ENCODE assay signal across 33 cellular contexts in genomic region chr11:8004008-8004407, GRCh38. TPM values are rescaled to one million over a fixed set of nuclear protein-coding genes. Genes with fewer than 3 reads are reported as not detected.
"Had no signal": no experiment of that assay in that cellular context is flagged by ENCODE, and none has a peak within 500 bp of the region (broad histone marks: within the 10 kb centered on the region; RNA-seq: fewer than 3 reads in every experiment).

No MANE protein-coding gene starts in this region.

- H3K4me3 ChIP-seq: ascending aorta, coronary artery, dorsolateral prefrontal cortex, esophagus squamous epithelium, gastroesophageal sphincter, heart right ventricle had no signal

- H3K27ac Mint-ChIP-seq: activated B cell treated with CpG ODN at 0.5 μM for 24 hours; activated CD4-positive, alpha-beta memory T cell treated with anti-CD3 and anti-CD28 coated beads, Interleukin-2, amount 10 ng/mL, durations not matched to agents 7 days and 5 days; activated naive CD4-positive, alpha-beta T cell treated with anti-CD3 and anti-CD28 coated beads, Interleukin-2, amount 10 ng/mL, durations not matched to agents 7 days and 5 days; activated naive CD8-positive, alpha-beta T cell treated with anti-CD3 and anti-CD28 coated beads, Interleukin-2, amount 10 ng/mL, durations not matched to agents 7 days and 5 days; activated T-helper 1 cell treated with anti-CD3 and anti-CD28 coated beads, Interleukin-12 subunit alpha, Interleukin-12 subunit beta, Interleukin-2, Interleukin-4 antibody, amounts not matched to agents 30 ng/mL and 10 ng/mL and 1 ng/mL, durations not matched to agents 14 hours and 24 hours and 36 hours; dendritic cell treated with granulocyte-macrophage colony-stimulating factor and Interleukin-4, amounts not matched to agents 40 ng/mL and 50 ng/mL, for 4 days; effector memory CD8-positive, alpha-beta T cell; T-cell; T-helper 1 cell treated with Interleukin-12 subunit alpha and Interleukin-12 subunit beta and Interleukin-4 antibody, amounts not matched to agents 30 μg/mL and 1 μg/mL, for 36 hours; T-helper 2 cell treated with Interferon-gamma antibody and Interleukin-4, amounts not matched to agents 5 μg/mL and 100 μg/mL, for 36 hours had no signal

- H3K27ac ChIP-seq: ascending aorta, coronary artery, esophagus squamous epithelium, gastroesophageal sphincter, heart right ventricle, WERI-Rb-1 had no signal

- H3K27me3 Mint-ChIP-seq: activated CD4-positive, alpha-beta T cell treated with anti-CD3 and anti-CD28 coated beads, Interleukin-2, amount 10 ng/mL, durations not matched to agents 24 days and 14 days; central memory CD8-positive, alpha-beta T cell had no signal

- H3K4me1 Mint-ChIP-seq: activated B cell treated with CpG ODN at 0.5 μM for 24 hours; activated CD4-positive, alpha-beta memory T cell treated with anti-CD3 and anti-CD28 coated beads, Interleukin-2, amount 10 ng/mL, durations not matched to agents 7 days and 5 days; activated CD4-positive, alpha-beta T cell treated with anti-CD3 and anti-CD28 coated beads, Interleukin-2, amount 10 ng/mL, durations not matched to agents 24 days and 14 days; activated naive CD4-positive, alpha-beta T cell treated with anti-CD3 and anti-CD28 coated beads, Interleukin-2, amount 10 ng/mL, durations not matched to agents 7 days and 5 days; activated naive CD8-positive, alpha-beta T cell treated with anti-CD3 and anti-CD28 coated beads, Interleukin-2, amount 10 ng/mL, durations not matched to agents 7 days and 5 days; brain; central memory CD8-positive, alpha-beta T cell; T-cell had no signal

- H3K9me3 ChIP-seq: ascending aorta, esophagus squamous epithelium, gastroesophageal sphincter, heart right ventricle had no signal

- ATAC-seq: activated CD4-positive, CD25-positive, alpha-beta regulatory T cell treated with anti-CD3 and anti-CD28 coated beads, Interleukin-2, amount 50 U/mL, for 24 hours; activated naive CD4-positive, alpha-beta T cell treated with anti-CD3 and anti-CD28 coated beads, Interleukin-2, amount 50 U/mL, for 72 hours; effector memory CD8-positive, alpha-beta T cell; gastroesophageal sphincter; heart right ventricle; T-cell had no signal

- DNase-seq: activated B cell treated with CpG ODN at 0.5 μM for 24 hours; activated CD4-positive, alpha-beta memory T cell treated with anti-CD3 and anti-CD28 coated beads, Interleukin-2, amount 10 ng/mL, durations not matched to agents 7 days and 5 days; activated CD4-positive, alpha-beta T cell treated with anti-CD3 and anti-CD28 coated beads, Interleukin-2, amount 10 ng/mL, durations not matched to agents 24 days and 14 days; activated gamma-delta T cell; activated naive CD4-positive, alpha-beta T cell; activated naive CD4-positive, alpha-beta T cell treated with anti-CD3 and anti-CD28 coated beads, Interleukin-2, amount 10 ng/mL, durations not matched to agents 7 days and 5 days; activated naive CD8-positive, alpha-beta T cell treated with anti-CD3 and anti-CD28 coated beads, Interleukin-2, amount 10 ng/mL, durations not matched to agents 7 days and 5 days; activated T-cell treated with anti-CD3 and anti-CD28 coated beads, Interleukin-2, amount 50 U/mL, for 1 hour; activated T-cell treated with anti-CD3 and anti-CD28 coated beads, Interleukin-2, amount 50 U/mL, for 48 hours; dorsolateral prefrontal cortex; effector CD4-positive, alpha-beta T cell; effector memory CD8-positive, alpha-beta T cell; erythroblast; esophagus squamous epithelium; foreskin melanocyte; heart right ventricle; SW 1271; T-cell; T1000; WERI-Rb-1 had no signal

- H3K9me3 Mint-ChIP-seq: activated B cell treated with CpG ODN at 0.5 μM for 24 hours; activated CD4-positive, alpha-beta memory T cell treated with anti-CD3 and anti-CD28 coated beads, Interleukin-2, amount 10 ng/mL, durations not matched to agents 7 days and 5 days; activated CD4-positive, alpha-beta T cell treated with anti-CD3 and anti-CD28 coated beads, Interleukin-2, amount 10 ng/mL, durations not matched to agents 24 days and 14 days; activated naive CD4-positive, alpha-beta T cell treated with anti-CD3 and anti-CD28 coated beads, Interleukin-2, amount 10 ng/mL, durations not matched to agents 7 days and 5 days; activated naive CD4-positive, alpha-beta T cell treated with anti-CD3 and anti-CD28 coated beads, Interleukin-2, amount 50 U/mL, for 72 hours; activated naive CD8-positive, alpha-beta T cell treated with anti-CD3 and anti-CD28 coated beads, Interleukin-2, amount 10 ng/mL, durations not matched to agents 7 days and 5 days; activated T-helper 1 cell treated with anti-CD3 and anti-CD28 coated beads, Interleukin-12 subunit alpha, Interleukin-12 subunit beta, Interleukin-2, Interleukin-4 antibody, amounts not matched to agents 30 ng/mL and 10 ng/mL and 1 ng/mL, durations not matched to agents 14 hours and 24 hours and 36 hours; brain; central memory CD8-positive, alpha-beta T cell; dendritic cell treated with granulocyte-macrophage colony-stimulating factor and Interleukin-4, amounts not matched to agents 40 ng/mL and 50 ng/mL, for 4 days; effector memory CD8-positive, alpha-beta T cell; T-cell; T-helper 1 cell treated with Interleukin-12 subunit alpha and Interleukin-12 subunit beta and Interleukin-4 antibody, amounts not matched to agents 30 μg/mL and 1 μg/mL, for 36 hours; T-helper 2 cell treated with Interferon-gamma antibody and Interleukin-4, amounts not matched to agents 5 μg/mL and 100 μg/mL, for 36 hours had no signal

- H3K4me1 ChIP-seq: ascending aorta, esophagus squamous epithelium, gastroesophageal sphincter, heart right ventricle had no signal

- H3K4me3 Mint-ChIP-seq: activated B cell treated with CpG ODN at 0.5 μM for 24 hours; activated CD4-positive, alpha-beta memory T cell treated with anti-CD3 and anti-CD28 coated beads, Interleukin-2, amount 10 ng/mL, durations not matched to agents 7 days and 5 days; activated CD4-positive, alpha-beta T cell treated with anti-CD3 and anti-CD28 coated beads, Interleukin-2, amount 10 ng/mL, durations not matched to agents 24 days and 14 days; activated naive CD4-positive, alpha-beta T cell treated with anti-CD3 and anti-CD28 coated beads, Interleukin-2, amount 10 ng/mL, durations not matched to agents 7 days and 5 days; activated naive CD8-positive, alpha-beta T cell treated with anti-CD3 and anti-CD28 coated beads, Interleukin-2, amount 10 ng/mL, durations not matched to agents 7 days and 5 days; activated T-helper 1 cell treated with anti-CD3 and anti-CD28 coated beads, Interleukin-12 subunit alpha, Interleukin-12 subunit beta, Interleukin-2, Interleukin-4 antibody, amounts not matched to agents 30 ng/mL and 10 ng/mL and 1 ng/mL, durations not matched to agents 14 hours and 24 hours and 36 hours; brain; central memory CD8-positive, alpha-beta T cell; dendritic cell treated with granulocyte-macrophage colony-stimulating factor and Interleukin-4, amounts not matched to agents 40 ng/mL and 50 ng/mL, for 4 days; effector memory CD8-positive, alpha-beta T cell; T-cell; T-helper 1 cell treated with Interleukin-12 subunit alpha and Interleukin-12 subunit beta and Interleukin-4 antibody, amounts not matched to agents 30 μg/mL and 1 μg/mL, for 36 hours; T-helper 2 cell treated with Interferon-gamma antibody and Interleukin-4, amounts not matched to agents 5 μg/mL and 100 μg/mL, for 36 hours had no signal

- H3K27me3 ChIP-seq: ascending aorta, dorsolateral prefrontal cortex, esophagus squamous epithelium, gastroesophageal sphincter, heart right ventricle had no signal

RNA-seq across cellular contexts. Expression of gene NLRP10, which starts 38.8 kb away (rescaled TPM):
- total RNA-seq: activated B cell treated with CpG ODN at 0.5 μM for 24 hours; activated CD4-positive, alpha-beta memory T cell treated with anti-CD3 and anti-CD28 coated beads, Interleukin-2, amount 10 ng/mL, durations not matched to agents 7 days and 5 days; activated CD4-positive, alpha-beta T cell treated with anti-CD3 and anti-CD28 coated beads, Interleukin-2, amount 10 ng/mL, durations not matched to agents 24 days and 14 days; activated naive CD4-positive, alpha-beta T cell treated with anti-CD3 and anti-CD28 coated beads, Interleukin-2, amount 50 U/mL, for 72 hours; activated naive CD8-positive, alpha-beta T cell treated with anti-CD3 and anti-CD28 coated beads, Interleukin-2, amount 10 ng/mL, durations not matched to agents 7 days and 5 days; activated T-helper 1 cell treated with anti-CD3 and anti-CD28 coated beads, Interleukin-12 subunit alpha, Interleukin-12 subunit beta, Interleukin-2, Interleukin-4 antibody, amounts not matched to agents 30 ng/mL and 10 ng/mL and 1 ng/mL, durations not matched to agents 14 hours and 24 hours and 36 hours; ascending aorta; cardiac septum; cerebellum; esophagus squamous epithelium; gastroesophageal sphincter; heart right ventricle; T-cell had no signal
